ENCODE assay signal across 8 cellular contexts in genomic region chrX:136146614-136147319, GRCh38. TPM values are rescaled to one million over a fixed set of nuclear protein-coding genes. Genes with fewer than 3 reads are reported as not detected.
DNase-seq lines count a peak whose midpoint lies in the region; ATAC-seq and TF ChIP-seq lines count a peak whose summit lies in the region.

No MANE protein-coding gene starts in this region.

- H3K36me3 ChIP-seq in BE2C (no peaks in the 10 kb centered on the region), fibroblast of lung (ENCODE audit: control insufficient read depth, insufficient read depth, low read length) (no peaks in the 10 kb centered on the region)

- H3K9me3 ChIP-seq in BE2C, result no peaks in the 10 kb centered on the region
- no peaks in the 10 kb centered on the region for H3K9me3 ChIP-seq in fibroblast of lung (ENCODE audit: control insufficient read depth, insufficient read depth, low read depth, low read length)

- DNase-seq in BE2C, result peak; percentile 58
- no peak for DNase-seq in HL-60 (ENCODE audit: low read depth in 1 of 2, low spot score in 1 of 2)
- peak; percentile 3 for DNase-seq in activated T-cell treated with anti-CD3 and anti-CD28 coated beads for 1 hour (ENCODE audit: low read depth)
- DNase-seq in fibroblast of lung (ENCODE audit: low read depth in 2 of 2), result peak in 1 of 2 donors; percentile 9
- DNase-seq in omental fat pad (ENCODE audit: low spot score), result no peak
- no peak for DNase-seq in GF-D8 (lab: John Stamatoyannopoulos, UW)
- no peak for DNase-seq in DMS153 treated with DMSO at 0.1 percent for 48 hours (lab: John Stamatoyannopoulos, UW; ENCODE audit: unreplicated experiment)

- H2AFZ ChIP-seq in fibroblast of lung (ENCODE audit: low read length), result peak overlapping the region; percentile 30

- H3K4me1 ChIP-seq in BE2C (no peaks in the 10 kb centered on the region), fibroblast of lung (ENCODE audit: control insufficient read depth, extremely low read depth, insufficient read depth, low read length) (no peaks in the 10 kb centered on the region)

- H3K4me3 ChIP-seq in BE2C (ENCODE audit: low read depth, low read length) (peak overlapping the region; percentile 62), HL-60 (replicated peaks; ENCODE audit: insufficient read depth, low read length) (peak overlapping the region; percentile 51), fibroblast of lung (replicated peaks in 1 of 4; ENCODE audit: control extremely low read depth in 1 of 4, insufficient read depth in 1 of 4, low read depth in 3 of 4, low read length in 4 of 4) (peak overlapping the region; percentile 36 to 61 (median 54))

- TF ChIP-seq CTCF in BE2C (IDR thresholded peaks at IDR 0.05; ENCODE audit: low read depth, low read length) (no peak), HL-60 (IDR thresholded peaks at IDR 0.05; ENCODE audit: insufficient read depth, low read length) (no peak), fibroblast of lung (conservative IDR thresholded peaks at IDR 0.05 in 1 of 2, IDR thresholded peaks at IDR 0.05 in 1 of 2; ENCODE audit: low read depth in 1 of 2, low read length in 2 of 2) (no peak), omental fat pad (IDR thresholded peaks at IDR 0.05) (no peak)

- H4K20me1 ChIP-seq in fibroblast of lung (ENCODE audit: control insufficient read depth, extremely low read depth, insufficient read depth, low read length), result no peaks in the 10 kb centered on the region

- H3K79me2 ChIP-seq in fibroblast of lung (ENCODE audit: control insufficient read depth, insufficient read depth, low read length), result peaks cover 18% of the 10 kb centered on the region

- ATAC-seq in omental fat pad (ENCODE audit: low FRiP score) (peak; percentile 42), GM19455 (IDR thresholded peaks at IDR 0.05; ENCODE audit: unreplicated experiment) (no peak)

- peak overlapping the region; percentile 66 for H3K9ac ChIP-seq in fibroblast of lung (ENCODE audit: insufficient read depth, low read length)

- H3K27ac ChIP-seq in HL-60 (replicated peaks) (no peak overlapping the region), fibroblast of lung (ENCODE audit: insufficient read depth, low read length) (peak overlapping the region; percentile 27)

- H3K27me3 ChIP-seq in BE2C, result no peaks in the 10 kb centered on the region
- peaks cover 6% of the 10 kb centered on the region for H3K27me3 ChIP-seq in HL-60 (ENCODE audit: insufficient read depth, poor library complexity, severe bottlenecking)
- H3K27me3 ChIP-seq in fibroblast of lung (ENCODE audit: control insufficient read depth, insufficient read depth, low read length), result no peaks in the 10 kb centered on the region

- H3K4me2 ChIP-seq in fibroblast of lung (ENCODE audit: extremely low read depth, insufficient read depth, low read length), result peak overlapping the region; percentile 68

RNA-seq across cellular contexts. Expression of gene FHL1, which starts 0.6 kb away (rescaled TPM):
- polyA plus RNA-seq in BE2C (2012; ENCODE audit: insufficient read depth, insufficient read length, low read depth), result 70.8 TPM
- total RNA-seq in fibroblast of lung (127 and 180 TPM in 2 replicates), omental fat pad (1,000 to 10,000 TPM in 3 of 4 donors, 100 to 1,000 TPM in 1; 361 to 3,943 (median 1,771) TPM)
- 311 and 627 TPM in 2 replicates for polyA plus RNA-seq in fibroblast of lung
- polyA plus RNA-seq in fibroblast of lung (2012), result 171 and 314 TPM in 2 replicates
- polyA minus RNA-seq in fibroblast of lung (ENCODE audit: low replicate concordance), result 227 and 451 TPM in 2 replicates

Comparison
In these comparisons a context has a peak if more than half of its experiments do, and no peak if none do; other contexts are left out.
1. DNase-seq: peak in BE2C (single experiment) and activated T-cell treated with anti-CD3 and anti-CD28 coated beads for 1 hour (single experiment); none in HL-60 (0 of 2), omental fat pad (single experiment), GF-D8 (single experiment) and DMS153 treated with DMSO at 0.1 percent for 48 hours (single experiment).
2. Peak in every context shown above with its lines, with median percentiles within 50 percentile points of each other: H3K4me3 ChIP-seq.